In genomic region chr2:156486175-156486574, GRCh38 we compare ENCODE assay signal across 18 cellular contexts. TPM values are rescaled to one million over a fixed set of nuclear protein-coding genes. Genes with fewer than 3 reads are reported as not detected.
DNase-seq lines count a peak whose midpoint lies in the region; ATAC-seq, FAIRE-seq and TF ChIP-seq lines count a peak whose summit lies in the region.
"Had no signal": no experiment of that assay in that cellular context is flagged by ENCODE, and none has a peak within 500 bp of the region (broad histone marks: within the 10 kb centered on the region; RNA-seq: fewer than 3 reads in every experiment).

No MANE protein-coding gene starts in this region.

- 39 to 43% (median 40%) methylated on average over 4 of the region's 4 CpGs for WGBS in psoas muscle, 3 donors
- WGBS in upper lobe of left lung, 2 donors, result 84 to 85% methylated on average over 4 of the region's 4 CpGs

- no TSS peak for BruUV-seq in endothelial cell of umbilical vein (replicated peaks; lab: Mats Ljungman, UMichigan)

- no peaks in the 10 kb centered on the region for H3K9me3 ChIP-seq in endothelial cell of umbilical vein (replicated peaks; ENCODE audit: control insufficient read depth, insufficient read depth, low read length)
- H3K9me3 ChIP-seq in psoas muscle, result no peaks in the 10 kb centered on the region
- no peaks in the 10 kb centered on the region for H3K9me3 ChIP-seq in upper lobe of left lung
- H3K9me3 ChIP-seq in right atrium auricular region, result no peaks in the 10 kb centered on the region
- H3K9me3 ChIP-seq: BLaER1 treated with 17β-estradiol and CSF1 and Interleukin-3, amounts not matched to agents 10 nM and 100 nM; transverse colon had no signal

- ATAC-seq in psoas muscle, result peak; percentile 79 to 93 (median 86)
- no peak for ATAC-seq in naive thymus-derived CD8-positive, alpha-beta T cell
- ATAC-seq in upper lobe of left lung (ENCODE audit: low FRiP score in 2 of 2), result no peak
- ATAC-seq: left cardiac atrium; stimulated activated memory B cell treated with anti-CD40 and anti-IgM and Interleukin-4, amounts not matched to agents 10 μg/mL and 1 μg/mL and 100 μg/mL, for 72 hours had no signal

- H3K36me3 ChIP-seq in endothelial cell of umbilical vein (ENCODE audit: control insufficient read depth in 2 of 2, extremely low read depth in 1 of 2, insufficient read depth in 2 of 2, low read length in 2 of 2), result no peaks in the 10 kb centered on the region
- H3K36me3 ChIP-seq in psoas muscle (ENCODE audit: insufficient read depth in 1 of 2, low read depth in 1 of 2), result no peaks in the 10 kb centered on the region
- no peaks in the 10 kb centered on the region for H3K36me3 ChIP-seq in upper lobe of left lung
- no peaks in the 10 kb centered on the region for H3K36me3 ChIP-seq in right atrium auricular region
- H3K36me3 ChIP-seq: transverse colon had no signal

- H3K36me3 Mint-ChIP-seq in naive thymus-derived CD8-positive, alpha-beta T cell, result peaks cover 6 to 31% (median 22%) of the 10 kb centered on the region in 3 donors

- TF ChIP-seq CTCF in endothelial cell of umbilical vein (IDR thresholded peaks at IDR 0.05; ENCODE audit: extremely low read depth in 1 of 2, insufficient read depth in 1 of 2, low read depth in 1 of 2, low read length in 2 of 2) (no peak), psoas muscle (IDR thresholded peaks at IDR 0.05) (no peak), upper lobe of left lung (IDR thresholded peaks at IDR 0.05) (no peak), right atrium auricular region (IDR thresholded peaks at IDR 0.05) (no peak)

- dilution Hi-C loops in endothelial cell of umbilical vein (cut with MboI; ENCODE audit: extremely low pct_ligation_motif_present, low sequenced_read_pairs), result no loop called here

- H3K79me2 ChIP-seq in endothelial cell of umbilical vein (ENCODE audit: control insufficient read depth, insufficient read depth, low read length), result no peaks in the 10 kb centered on the region

- no peak overlapping the region for H3K9ac ChIP-seq in endothelial cell of umbilical vein (replicated peaks; ENCODE audit: extremely low read depth, insufficient read depth, low read length)
- H3K9ac ChIP-seq: BLaER1 treated with 17β-estradiol and CSF1 and Interleukin-3, amounts not matched to agents 10 nM and 100 nM had no signal

- H3K27me3 ChIP-seq in endothelial cell of umbilical vein (ENCODE audit: control insufficient read depth in 2 of 2, insufficient read depth in 2 of 2, low read length in 2 of 2), result no peaks in the 10 kb centered on the region
- no peaks in the 10 kb centered on the region for H3K27me3 ChIP-seq in psoas muscle (ENCODE audit: insufficient read depth in 3 of 3, low read length in 2 of 3)
- H3K27me3 ChIP-seq in upper lobe of left lung, result no peaks in the 10 kb centered on the region
- no peaks in the 10 kb centered on the region for H3K27me3 ChIP-seq in right atrium auricular region
- H3K27me3 ChIP-seq: BLaER1 treated with 17β-estradiol and CSF1 and Interleukin-3, amounts not matched to agents 10 nM and 100 nM; transverse colon had no signal

- H2AFZ ChIP-seq in endothelial cell of umbilical vein (ENCODE audit: low read depth, low read length), result no peak overlapping the region

- intact Hi-C loops in endothelial cell of umbilical vein (cut with micrococcal nuclease), result no loop called here
- intact Hi-C loops in psoas muscle (cut with DNase I), result no loop called here

- TF ChIP-seq EP300 in upper lobe of left lung (IDR thresholded peaks at IDR 0.05), result no peak

- FAIRE-seq in endothelial cell of umbilical vein (lab: Jason Lieb, UNC), result no peak

- no peak overlapping the region for H3K27ac ChIP-seq in endothelial cell of umbilical vein (ENCODE audit: insufficient read depth, low read depth, low read length)
- no peak overlapping the region for H3K27ac ChIP-seq in psoas muscle
- H3K27ac ChIP-seq in upper lobe of left lung, result no peak overlapping the region
- no peak overlapping the region for H3K27ac ChIP-seq in right atrium auricular region
- H3K27ac ChIP-seq: BLaER1 treated with 17β-estradiol and CSF1 and Interleukin-3, amounts not matched to agents 10 nM and 100 nM; transverse colon had no signal

- H3K9me3 Mint-ChIP-seq in naive thymus-derived CD8-positive, alpha-beta T cell, result no peaks in the 10 kb centered on the region
- H3K9me3 Mint-ChIP-seq: IgD-negative memory B cell; stimulated activated memory B cell treated with anti-CD40 and anti-IgM and Interleukin-4, amounts not matched to agents 10 μg/mL and 1 μg/mL and 100 μg/mL, for 72 hours had no signal

- H3K4me3 Mint-ChIP-seq in naive thymus-derived CD8-positive, alpha-beta T cell, result no peak overlapping the region
- H3K4me3 Mint-ChIP-seq: IgD-negative memory B cell; stimulated activated memory B cell treated with anti-CD40 and anti-IgM and Interleukin-4, amounts not matched to agents 10 μg/mL and 1 μg/mL and 100 μg/mL, for 72 hours had no signal

- peaks cover 3 to 35% (median 14%) of the 10 kb centered on the region in 4 donors for H3K4me1 Mint-ChIP-seq in naive thymus-derived CD8-positive, alpha-beta T cell

- H3K27me3 Mint-ChIP-seq in naive thymus-derived CD8-positive, alpha-beta T cell, result no peaks in the 10 kb centered on the region
- H3K27me3 Mint-ChIP-seq: IgD-negative memory B cell; stimulated activated memory B cell treated with anti-CD40 and anti-IgM and Interleukin-4, amounts not matched to agents 10 μg/mL and 1 μg/mL and 100 μg/mL, for 72 hours had no signal

- H3K4me1 ChIP-seq in endothelial cell of umbilical vein (ENCODE audit: control insufficient read depth, extremely low read depth, insufficient read depth, low read length) (no peaks in the 10 kb centered on the region), psoas muscle (peaks cover 8% of the 10 kb centered on the region), upper lobe of left lung (peaks cover 3 to 11% (median 8%) of the 10 kb centered on the region in 4 donors), right atrium auricular region (no peaks in the 10 kb centered on the region)
- H3K4me1 ChIP-seq: BLaER1 treated with 17β-estradiol and CSF1 and Interleukin-3, amounts not matched to agents 10 nM and 100 nM had no signal

- H4K20me1 ChIP-seq in endothelial cell of umbilical vein (replicated peaks; ENCODE audit: control insufficient read depth, extremely low read depth, insufficient read depth, low read length), result no peaks in the 10 kb centered on the region

- DNase-seq in HT1080 (ENCODE audit: low read depth), result peak; percentile 56
- DNase-seq in RPMI7951 (ENCODE audit: low read depth), result peak; percentile 62
- DNase-seq in endothelial cell of umbilical vein (ENCODE audit: low read depth, low spot score), result peak; percentile 14
- no peak for DNase-seq in psoas muscle
- no peak for DNase-seq in naive thymus-derived CD8-positive, alpha-beta T cell
- no peak for DNase-seq in upper lobe of left lung
- no peak for DNase-seq in right atrium auricular region (ENCODE audit: low spot score)
- DNase-seq: hypothalamus, left cardiac atrium, midbrain, NCI-H1105, NCI-H82, small intestine, T-helper 1 cell, transverse colon had no signal

- POLR2A ChIA-PET in endothelial cell of umbilical vein (lab: Charles Lee), result no interaction called here
- POLR2A ChIA-PET in naive thymus-derived CD8-positive, alpha-beta T cell (lab: Charles Lee), result no interaction called here

- H3K9me1 ChIP-seq in endothelial cell of umbilical vein (replicated peaks; ENCODE audit: control insufficient read depth, extremely low read depth, insufficient read depth, low read length), result no peaks in the 10 kb centered on the region

- CTCF ChIA-PET in endothelial cell of umbilical vein (lab: Charles Lee), result interaction anchor here (1.1 to 2.1 kb wide), 2 partner anchors 22 to 144 kb away, joined by 4 to 6 read pairs; no protein-coding TSS in a partner anchor

- TF ChIP-seq POLR2A in endothelial cell of umbilical vein (IDR thresholded peaks at IDR 0.05; ENCODE audit: low read depth, low read length), result no peak
- no peak for TF ChIP-seq POLR2A in upper lobe of left lung (IDR thresholded peaks at IDR 0.05)

- H3K4me3 ChIP-seq in endothelial cell of umbilical vein (replicated peaks in 1 of 3; ENCODE audit: insufficient read depth in 1 of 3, low read depth in 1 of 3, low read length in 3 of 3), result no peak overlapping the region
- H3K4me3 ChIP-seq in psoas muscle, result no peak overlapping the region
- H3K4me3 ChIP-seq in upper lobe of left lung, result no peak overlapping the region
- no peak overlapping the region for H3K4me3 ChIP-seq in right atrium auricular region
- H3K4me3 ChIP-seq: BLaER1 treated with 17β-estradiol and CSF1 and Interleukin-3, amounts not matched to agents 10 nM and 100 nM; transverse colon had no signal

- H3K27ac Mint-ChIP-seq in naive thymus-derived CD8-positive, alpha-beta T cell, result no peak overlapping the region
- H3K27ac Mint-ChIP-seq: IgD-negative memory B cell; stimulated activated memory B cell treated with anti-CD40 and anti-IgM and Interleukin-4, amounts not matched to agents 10 μg/mL and 1 μg/mL and 100 μg/mL, for 72 hours had no signal

- H3K4me2 ChIP-seq in endothelial cell of umbilical vein (ENCODE audit: insufficient read depth, low read length), result no peak overlapping the region
- H3K4me2 ChIP-seq: BLaER1 treated with 17β-estradiol and CSF1 and Interleukin-3, amounts not matched to agents 10 nM and 100 nM had no signal

TF ChIP-seq in endothelial cell of umbilical vein, 7 proteins besides CTCF, POLR2A, EP300 and RAD21 (continues in another document):
- TF ChIP-seq MYC (IDR thresholded peaks at IDR 0.05; ENCODE audit: low read depth, low read length), result no peak
- TF ChIP-seq JUN (IDR thresholded peaks at IDR 0.05; ENCODE audit: borderline replicate concordance, insufficient read depth, insufficient read length, low read depth), result no peak

RNA-seq across cellular contexts. Expression of gene GPD2, which starts 50.0 kb away (rescaled TPM):
- 52.4 and 57.2 TPM in 2 replicates for total RNA-seq in HT1080 (2014; rRNA removed; shearing (Covaris generic))
- 18.5 and 28.6 TPM in 2 replicates for polyA plus RNA-seq in HT1080 (2015; cell fraction: cytosol; rRNA removed)
- 44.3 and 48.2 TPM in 2 replicates for polyA plus RNA-seq in HT1080 (2015; cell fraction: nucleus; rRNA removed)
- 95.2 and 103 TPM in 2 replicates for total RNA-seq in RPMI7951 (2014; rRNA removed; shearing (Covaris generic))
- total RNA-seq in endothelial cell of umbilical vein (29.3 and 37.0 TPM in 2 replicates), psoas muscle (10 to 100 TPM; 16.3 to 86.6 (median 35.8) TPM), upper lobe of left lung (100 to 1,000 TPM in 1 of 6 donors, 10 to 100 TPM in 5; 37.6 to 142 (median 44.2) TPM), right atrium auricular region (10 to 100 TPM; 14.9 to 29.1 TPM)
- polyA plus RNA-seq in endothelial cell of umbilical vein (5.2 and 6.6 TPM in 2 replicates), psoas muscle (10 to 100 TPM in 1 of 3 donors, 1 to 10 TPM in 2; 6.3 to 24.0 (median 8.6) TPM)
- polyA plus RNA-seq in endothelial cell of umbilical vein (2011; cell fraction: cytosol; rRNA removed), result 7.1 and 7.2 TPM in 2 replicates
- 12.1 and 14.2 TPM in 2 replicates for polyA plus RNA-seq in endothelial cell of umbilical vein (2011; cell fraction: nucleus; rRNA removed)
- polyA plus RNA-seq in endothelial cell of umbilical vein (2012), result 19.9 and 26.6 TPM in 2 replicates
- polyA minus RNA-seq in endothelial cell of umbilical vein, result 56.9 and 58.6 TPM in 2 replicates
- polyA minus RNA-seq in endothelial cell of umbilical vein (2011; cell fraction: cytosol; rRNA and poly(A)+ RNA removed), result 36.3 TPM
- 21.3 and 30.3 TPM in 2 replicates for polyA minus RNA-seq in endothelial cell of umbilical vein (2011; cell fraction: nucleus; rRNA and poly(A)+ RNA removed)
- 10 to 100 TPM in 1 of 2 experiments, 1 to 10 TPM in 1; 7.3 to 10.2 TPM for total RNA-seq in naive thymus-derived CD8-positive, alpha-beta T cell
- 1 to 10 TPM; 3.0 to 4.0 (median 3.9) TPM for polyA plus RNA-seq in naive thymus-derived CD8-positive, alpha-beta T cell

Comparison
In these comparisons a context has a peak if more than half of its experiments do, and no peak if none do; other contexts are left out.
1. DNase-seq: peak in HT1080 (single experiment), RPMI7951 (single experiment) and endothelial cell of umbilical vein (single experiment); none in psoas muscle (0 of 2), naive thymus-derived CD8-positive, alpha-beta T cell (0 of 10), upper lobe of left lung (0 of 2) and right atrium auricular region (single experiment).
2. ATAC-seq: peak in psoas muscle (4 of 4); none in naive thymus-derived CD8-positive, alpha-beta T cell (0 of 2) and upper lobe of left lung (0 of 2).